8 cellular contexts compared by ENCODE assay signal in the genomic region with DNA sequence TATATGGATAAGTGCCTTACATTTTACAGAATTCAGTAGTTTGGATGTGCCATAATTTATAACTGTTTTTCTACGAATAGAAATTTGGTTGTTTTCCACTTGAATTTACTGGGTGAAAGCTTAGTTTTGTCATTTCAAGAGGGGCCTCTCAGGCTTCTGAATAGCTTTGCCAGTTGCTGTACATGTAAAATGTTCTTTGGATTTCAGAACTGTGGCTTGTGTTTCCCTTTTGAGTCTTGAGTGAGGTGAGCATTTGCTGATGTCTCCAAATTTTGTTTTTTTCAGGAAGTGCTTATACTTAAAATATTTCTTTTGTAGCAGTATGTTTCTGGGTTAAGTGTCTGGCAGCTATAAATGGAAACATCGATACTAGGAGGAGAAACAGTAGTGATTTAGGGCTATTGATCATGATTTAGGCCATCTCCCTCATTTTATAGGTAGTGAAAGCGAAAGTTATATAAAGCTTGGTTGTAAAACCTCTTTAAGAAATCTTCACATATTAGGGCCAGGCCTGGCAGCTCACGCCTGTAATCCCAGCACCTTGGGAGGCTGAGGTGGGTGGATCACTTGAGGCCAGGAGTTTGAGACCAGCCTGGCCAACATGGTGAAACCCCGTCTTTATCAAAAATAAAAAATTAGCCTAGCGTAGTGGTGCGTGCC. TPM values are rescaled to one million over a fixed set of nuclear protein-coding genes. Genes with fewer than 3 reads are reported as not detected.
DNase-seq lines count a peak whose midpoint lies in the region; ATAC-seq, FAIRE-seq and TF ChIP-seq lines count a peak whose summit lies in the region.
"Had no signal": no experiment of that assay in that cellular context is flagged by ENCODE, and none has a peak within 500 bp of the region (broad histone marks: within the 10 kb centered on the region; RNA-seq: fewer than 3 reads in every experiment).

No MANE protein-coding gene starts in this region.

- H3K27me3 ChIP-seq in Loucy (ENCODE audit: insufficient read depth, low read length, poor library complexity, severe bottlenecking), result no peaks in the 10 kb centered on the region
- no peaks in the 10 kb centered on the region for H3K27me3 ChIP-seq in ovary

- H3K9me3 Mint-ChIP-seq in stimulated activated naive B cell treated with anti-CD40 and anti-IgM and Interleukin-4, amounts not matched to agents 10 μg/mL and 1 μg/mL and 100 μg/mL, for 72 hours, result no peaks in the 10 kb centered on the region

- H3K36me3 ChIP-seq in Loucy (ENCODE audit: insufficient read depth, low read length) (peaks cover 9% of the 10 kb centered on the region; the same call in 1 of the 2 replicates), ovary (no peaks in the 10 kb centered on the region)

- no peak for DNase-seq in GM19239 (ENCODE audit: insufficient read length, low spot score)
- no peak for DNase-seq in coronary artery (ENCODE audit: low spot score)
- no peak for DNase-seq in stimulated activated naive B cell treated with anti-CD40 and anti-IgM and Interleukin-4, amounts not matched to agents 10 μg/mL and 1 μg/mL and 100 μg/mL, for 72 hours
- no peak for DNase-seq in NCI-H2227 treated with DMSO at 0.1 percent for 48 hours (lab: John Stamatoyannopoulos, UW)
- DNase-seq in ovary, result no peak
- DNase-seq: NCI-H446 treated with DMSO at 0.1 percent for 48 hours had no signal

- FAIRE-seq in GM19239 (lab: Jason Lieb, UNC), result peak; percentile 55

- intact Hi-C loops in ovary (cut with DNase I), result no loop called here

- H3K27ac Mint-ChIP-seq in stimulated activated naive B cell treated with anti-CD40 and anti-IgM and Interleukin-4, amounts not matched to agents 10 μg/mL and 1 μg/mL and 100 μg/mL, for 72 hours, result peak overlapping the region; percentile 93

- 75 to 81% (median 76%) methylated on average over 7 of the region's 7 CpGs for whole genome bisulfite sequencing in ovary, 3 donors

- no peak overlapping the region for H2AFZ ChIP-seq in Loucy (ENCODE audit: low read length)

- no peaks in the 10 kb centered on the region for H3K27me3 Mint-ChIP-seq in stimulated activated naive B cell treated with anti-CD40 and anti-IgM and Interleukin-4, amounts not matched to agents 10 μg/mL and 1 μg/mL and 100 μg/mL, for 72 hours

- peak overlapping the region; percentile 59 for H3K4me2 ChIP-seq in Loucy (ENCODE audit: low read depth, low read length, poor library complexity, severe bottlenecking)

- ATAC-seq in stimulated activated naive B cell treated with anti-CD40 and anti-IgM and Interleukin-4, amounts not matched to agents 10 μg/mL and 1 μg/mL and 100 μg/mL, for 72 hours (replicated peaks), result no peak
- no peak for ATAC-seq in HG03457 (IDR thresholded peaks at IDR 0.05; ENCODE audit: unreplicated experiment)

- TF ChIP-seq CTCF in Loucy (conservative IDR thresholded peaks at IDR 0.05; ENCODE audit: low read length) (no peak), coronary artery (IDR thresholded peaks at IDR 0.05) (no peak), ovary (IDR thresholded peaks at IDR 0.05) (no peak)

- H3K27ac ChIP-seq in coronary artery (peak overlapping the region; percentile 79 to 86), ovary (no peak overlapping the region)

- no peak overlapping the region for H3K9ac ChIP-seq in Loucy (ENCODE audit: low read depth, low read length, poor library complexity, severe bottlenecking)

- no peak for TF ChIP-seq POLR2A in ovary (IDR thresholded peaks at IDR 0.05)

- H3K4me3 ChIP-seq in Loucy (ENCODE audit: low read length, poor library complexity, severe bottlenecking), result peak overlapping the region; percentile 28
- no peak overlapping the region for H3K4me3 ChIP-seq in coronary artery
- H3K4me3 ChIP-seq in ovary, result no peak overlapping the region

- TF ChIP-seq EP300 in ovary (IDR thresholded peaks at IDR 0.05), result no peak

- no peaks in the 10 kb centered on the region for H3F3A ChIP-seq in Loucy (ENCODE audit: low read depth)

- H3K9me3 ChIP-seq in Loucy (ENCODE audit: insufficient read depth, low read depth, low read length) (0 out of 2 replicates have a peak, but pooled peaks cover 4% of the 10 kb centered on the region), ovary (no peaks in the 10 kb centered on the region)

- peaks cover 98% of the 10 kb centered on the region for H3K79me2 ChIP-seq in Loucy (ENCODE audit: insufficient read depth, low read length)

- H4K20me1 ChIP-seq in Loucy (ENCODE audit: insufficient read depth, low read length, poor library complexity, severe bottlenecking), result peaks cover 35% of the 10 kb centered on the region

- no peaks in the 10 kb centered on the region for H3K9me2 ChIP-seq in Loucy (replicated peaks; ENCODE audit: low read depth, low read length)

- H3K4me1 ChIP-seq in Loucy (ENCODE audit: insufficient read depth, low read length, poor library complexity, severe bottlenecking) (peaks cover 37% of the 10 kb centered on the region), ovary (ENCODE audit: insufficient read depth) (peaks cover 7% of the 10 kb centered on the region)

- H3K4me1 Mint-ChIP-seq in stimulated activated naive B cell treated with anti-CD40 and anti-IgM and Interleukin-4, amounts not matched to agents 10 μg/mL and 1 μg/mL and 100 μg/mL, for 72 hours, result peaks cover 61 to 93% of the 10 kb centered on the region in 2 donors

- peaks cover 15 to 33% of the 10 kb centered on the region in 2 donors for H3K36me3 Mint-ChIP-seq in stimulated activated naive B cell treated with anti-CD40 and anti-IgM and Interleukin-4, amounts not matched to agents 10 μg/mL and 1 μg/mL and 100 μg/mL, for 72 hours

- peak overlapping the region; percentile 66 to 71 for H3K4me3 Mint-ChIP-seq in stimulated activated naive B cell treated with anti-CD40 and anti-IgM and Interleukin-4, amounts not matched to agents 10 μg/mL and 1 μg/mL and 100 μg/mL, for 72 hours

RNA-seq across cellular contexts. Expression of a gene that starts 9.2 kb away (rescaled TPM):
- total RNA-seq in ovary, result 10 to 100 TPM; 11.7 to 17.7 (median 14.9) TPM
- polyA plus RNA-seq in ovary, result 10 to 100 TPM in 1 of 2 donors, 1 to 10 TPM in 1; 7.1 to 16.1 TPM

Comparison
In these comparisons a context has a peak if more than half of its experiments do, and no peak if none do; other contexts are left out.
1. H3K27ac ChIP-seq: peak in coronary artery (2 of 2); none in ovary (0 of 2).